Comparison of ENCODE assay signal across 8 cellular contexts in the genomic region with DNA sequence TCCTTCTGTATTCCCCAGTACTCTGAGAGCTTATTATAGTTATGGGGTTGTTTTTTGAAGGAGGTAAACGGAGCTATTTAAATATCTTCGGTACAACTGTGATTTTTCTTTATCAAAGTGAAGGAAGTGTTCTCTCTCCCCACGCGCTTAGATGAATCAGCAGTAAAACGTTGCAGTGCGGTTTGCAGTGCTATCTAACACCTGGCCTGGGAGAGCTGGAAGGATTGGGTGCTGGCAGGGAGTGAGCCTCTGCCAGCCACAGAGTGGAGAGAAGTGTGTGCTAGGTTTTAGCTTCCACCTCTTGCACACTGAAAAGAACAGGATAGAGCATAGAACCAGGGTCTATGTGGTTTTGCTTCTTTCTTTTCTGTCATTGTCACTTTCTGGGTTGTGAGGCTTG.
A peak's percentile ranks its signal among the peaks of the same experiment; 100 is the strongest.
DNase-seq lines count a peak whose midpoint lies in the region; FAIRE-seq and TF ChIP-seq lines count a peak whose summit lies in the region.

No MANE protein-coding gene starts in this region.

- H2BK15ac ChIP-seq in H1 (ENCODE audit: low read length) = no peak overlapping the region

- TF ChIP-seq EP300 in H1 (IDR thresholded peaks at IDR 0.05; ENCODE audit: borderline replicate concordance in 1 of 2, low read depth in 2 of 2, low read length in 2 of 2) (no peak), ovary (IDR thresholded peaks at IDR 0.05) (no peak)

- no peak overlapping the region for H3K27ac ChIP-seq in H1 (ENCODE audit: low read depth, low read length)
- peak overlapping the region in 1 of 2 donors; percentile 73 for H3K27ac ChIP-seq in ovary

- H3K18ac ChIP-seq in H1 (ENCODE audit: extremely low read depth, low read length) = no peak overlapping the region

- no peaks in the 10 kb centered on the region for H3K36me3 ChIP-seq in H7 (replicated peaks; ENCODE audit: control insufficient read depth, insufficient read depth, low read length)
- H3K36me3 ChIP-seq in H1 (ENCODE audit: control insufficient read depth in 2 of 4, insufficient read depth in 4 of 4, low read length in 3 of 4) = no peaks in the 10 kb centered on the region
- no peaks in the 10 kb centered on the region for H3K36me3 ChIP-seq in ovary

- H3K56ac ChIP-seq in H1 (replicated peaks; ENCODE audit: insufficient read length, low read depth, low read length) = no peak overlapping the region

- H2AFZ ChIP-seq in H1 (ENCODE audit: low read length) = no peak overlapping the region

- FAIRE-seq in H1 (lab: Jason Lieb, UNC) = no peak

- CTCF ChIA-PET in H1 (lab: Charles Lee; ENCODE audit: partially characterized antibody) = interaction anchor here (0.9 to 1.0 kb wide), 2 partner anchors 11 to 334 kb away, joined by 3 to 4 read pairs; no protein-coding TSS in a partner anchor

- no peak overlapping the region for H3K9ac ChIP-seq in H1 (replicated peaks in 1 of 4; ENCODE audit: extremely low read depth in 1 of 4, low read depth in 3 of 4, low read length in 3 of 4)

- no peaks in the 10 kb centered on the region for H3K23me2 ChIP-seq in H1 (ENCODE audit: low read depth, low read length)

- no peak overlapping the region for H2BK12ac ChIP-seq in H1 (ENCODE audit: low read depth, low read length)

- H3K4me3 ChIP-seq in H7 (ENCODE audit: insufficient read depth, low read depth, low read length) = no peak overlapping the region
- no peak overlapping the region for H3K4me3 ChIP-seq in H1 (ENCODE audit: extremely low read depth in 1 of 4, insufficient read depth in 2 of 4, low read depth in 3 of 4, low read length in 4 of 4)
- H3K4me3 ChIP-seq in ovary = peak overlapping the region; percentile 32

- intact Hi-C loops in ovary (cut with DNase I) = no loop called here

- TF ChIP-seq CTCF in H1 (IDR thresholded peaks at IDR 0.05; ENCODE audit: control extremely low read depth in 1 of 3, insufficient read depth in 1 of 3, low read depth in 1 of 3, low read length in 3 of 3) = no peak
- no peak for TF ChIP-seq CTCF in ovary (IDR thresholded peaks at IDR 0.05)

- H4K91ac ChIP-seq in H1 (replicated peaks; ENCODE audit: insufficient read length, low read length) = peak overlapping the region; percentile 39

- H3K4ac ChIP-seq in H1 (replicated peaks; ENCODE audit: insufficient read length, low read depth, low read length) = no peak overlapping the region

- no peaks in the 10 kb centered on the region for H3K79me1 ChIP-seq in H1 (ENCODE audit: low read depth, low read length)

- no peaks in the 10 kb centered on the region for H3K9me3 ChIP-seq in H1 (ENCODE audit: insufficient read depth in 2 of 2, low read depth in 1 of 2, low read length in 1 of 2)
- H3K9me3 ChIP-seq in ovary = no peaks in the 10 kb centered on the region

- no peak overlapping the region for H3K14ac ChIP-seq in H1 (ENCODE audit: insufficient read length)

- H4K5ac ChIP-seq in H1 (ENCODE audit: insufficient read length, low read depth, low read length) = no peak overlapping the region

- no peaks in the 10 kb centered on the region for H4K20me1 ChIP-seq in H1 (replicated peaks in 1 of 2; ENCODE audit: control insufficient read depth in 1 of 2, insufficient read depth in 2 of 2, low read length in 2 of 2)

- no peak overlapping the region for H2BK5ac ChIP-seq in H1 (ENCODE audit: low read depth, low read length)

- H4K8ac ChIP-seq in H1 (ENCODE audit: extremely low read depth, insufficient read depth, low read length) = no peak overlapping the region

- H2BK20ac ChIP-seq in H1 (ENCODE audit: low read length) = no peak overlapping the region

- TF ChIP-seq RAD21 in H1 (IDR thresholded peaks at IDR 0.05 in 1 of 2, conservative IDR thresholded peaks at IDR 0.05 in 1 of 2; ENCODE audit: low read depth in 2 of 2, low read length in 2 of 2) = no peak

- no peaks in the 10 kb centered on the region; a peak in 2 of 7 replicates for H3K4me1 ChIP-seq in H1 (replicated peaks in 1 of 4; ENCODE audit: control insufficient read depth in 3 of 4, insufficient read depth in 4 of 4, low read length in 3 of 4)
- peaks cover 4% of the 10 kb centered on the region for H3K4me1 ChIP-seq in ovary (ENCODE audit: insufficient read depth)

- no peak for TF ChIP-seq POLR2A in H1 (IDR thresholded peaks at IDR 0.05; ENCODE audit: control extremely low read depth in 1 of 2, low read depth in 2 of 2, low read length in 2 of 2)
- no peak for TF ChIP-seq POLR2A in ovary (IDR thresholded peaks at IDR 0.05)

- no peak overlapping the region for H3K4me2 ChIP-seq in H1 (ENCODE audit: insufficient read depth in 1 of 2, low read depth in 2 of 2, low read length in 2 of 2)

- no peaks in the 10 kb centered on the region for H3K79me2 ChIP-seq in H1 (ENCODE audit: control insufficient read depth in 1 of 2, insufficient read depth in 2 of 2, low read length in 2 of 2)

- POLR2A ChIA-PET in H1 (lab: Charles Lee; ENCODE audit: partially characterized antibody) = no interaction called here

- no peak overlapping the region for H3K23ac ChIP-seq in H1 (ENCODE audit: insufficient read length)

- H2AK5ac ChIP-seq in H1 (ENCODE audit: low read depth, low read length) = no peak overlapping the region

- H3K27me3 ChIP-seq in H7 (ENCODE audit: control insufficient read depth, insufficient read depth, low read length) (no peaks in the 10 kb centered on the region), H1 (replicated peaks in 1 of 4; ENCODE audit: control insufficient read depth in 3 of 4, extremely low read depth in 1 of 4, insufficient read depth in 3 of 4, low read length in 3 of 4) (no peaks in the 10 kb centered on the region), ovary (no peaks in the 10 kb centered on the region)

- H2BK120ac ChIP-seq in H1 (replicated peaks; ENCODE audit: low read depth, low read length) = no peak overlapping the region

- peak; percentile 74 for DNase-seq in GDM1 (lab: John Stamatoyannopoulos, UW)
- peak; percentile 30 for DNase-seq in H7
- peak; percentile 28 for DNase-seq in NCI-H128 (lab: John Stamatoyannopoulos, UW; ENCODE audit: unreplicated experiment)
- DNase-seq in activated CD4-positive, alpha-beta T cell treated with anti-CD3 and anti-CD28 coated beads for 1 hour = peak; percentile 13
- no peak for DNase-seq in H1 (ENCODE audit: low read depth in 1 of 2, low spot score in 2 of 2)
- DNase-seq in ovary = peak; percentile 26 to 59 (median 35)
- DNase-seq in NAMALWA (ENCODE audit: low spot score) = no peak
- no peak for DNase-seq in NK-92 (lab: John Stamatoyannopoulos, UW; ENCODE audit: unreplicated experiment)

- WGBS in H1 (ENCODE audit: extremely low coverage in 1 of 2, insufficient coverage in 1 of 2, insufficient read length in 1 of 2, insufficient replicate concordance in 2 of 2, low coverage in 1 of 2, low lambda C conversion rate in 2 of 2, missing lambda C conversion rate in 1 of 2), 2 experiments = 60% methylated on average over 6 of the region's 6 CpGs; no CpG with 5 or more reads in 1 of the 2 experiments
- 0 to 9% (median 2%) methylated on average over 6 of the region's 6 CpGs for WGBS in ovary, 3 donors

TF ChIP-seq in H1, 55 proteins besides CTCF, POLR2A, EP300 and RAD21 (continues in another document):
- TF ChIP-seq E2F6 (IDR thresholded peaks at IDR 0.05) (no peak), CEBPB (IDR thresholded peaks at IDR 0.05; ENCODE audit: low read depth, low read length) (no peak), RBBP5 (IDR thresholded peaks at IDR 0.05; ENCODE audit: borderline replicate concordance, low read depth, low read length) (no peak), USF2 (IDR thresholded peaks at IDR 0.05; ENCODE audit: low read length) (no peak), KDM4A (IDR thresholded peaks at IDR 0.05; ENCODE audit: low read depth, low read length, severe bottlenecking) (no peak), CHD1 (IDR thresholded peaks at IDR 0.05; ENCODE audit: low read depth, low read length) (no peak), ASH2L (IDR thresholded peaks at IDR 0.05; ENCODE audit: low read length) (no peak), EZH2 (IDR thresholded peaks at IDR 0.05; ENCODE audit: low read depth, low read length, severe bottlenecking) (no peak), SP1 (IDR thresholded peaks at IDR 0.05; ENCODE audit: low read depth, low read length) (0 out of 2 replicates have a peak, but pooled peaks have one; percentile 73), RNF2 (IDR thresholded peaks at IDR 0.05; ENCODE audit: borderline replicate concordance, low read depth, low read length, missing control alignments, poor library complexity, severe bottlenecking) (no peak), CTBP2 (IDR thresholded peaks at IDR 0.05; ENCODE audit: borderline replicate concordance, insufficient read depth, insufficient read length, low read length) (no peak), CBX8 (IDR thresholded peaks at IDR 0.05; ENCODE audit: borderline replicate concordance, low read depth, low read length) (no peak), BACH1 (IDR thresholded peaks at IDR 0.05; ENCODE audit: low read length) (peak; percentile 82), BCL11A (IDR thresholded peaks at IDR 0.05; ENCODE audit: low read depth in 2 of 2, low read length in 2 of 2) (no peak), MAFK (IDR thresholded peaks at IDR 0.05; ENCODE audit: low read depth, low read length) (peak; percentile 68; the same call in 1 of the 2 replicates)
- TF ChIP-seq, protein P1, sequence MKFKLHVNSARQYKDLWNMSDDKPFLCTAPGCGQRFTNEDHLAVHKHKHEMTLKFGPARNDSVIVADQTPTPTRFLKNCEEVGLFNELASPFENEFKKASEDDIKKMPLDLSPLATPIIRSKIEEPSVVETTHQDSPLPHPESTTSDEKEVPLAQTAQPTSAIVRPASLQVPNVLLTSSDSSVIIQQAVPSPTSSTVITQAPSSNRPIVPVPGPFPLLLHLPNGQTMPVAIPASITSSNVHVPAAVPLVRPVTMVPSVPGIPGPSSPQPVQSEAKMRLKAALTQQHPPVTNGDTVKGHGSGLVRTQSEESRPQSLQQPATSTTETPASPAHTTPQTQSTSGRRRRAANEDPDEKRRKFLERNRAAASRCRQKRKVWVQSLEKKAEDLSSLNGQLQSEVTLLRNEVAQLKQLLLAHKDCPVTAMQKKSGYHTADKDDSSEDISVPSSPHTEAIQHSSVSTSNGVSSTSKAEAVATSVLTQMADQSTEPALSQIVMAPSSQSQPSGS (IDR thresholded peaks at IDR 0.05; ENCODE audit: low read length) = no peak

Comparison
In these comparisons a context has a peak if more than half of its experiments do, and no peak if none do; other contexts are left out.
1. DNase-seq: peak in GDM1 (single experiment), H7 (single experiment), NCI-H128 (single experiment), activated CD4-positive, alpha-beta T cell treated with anti-CD3 and anti-CD28 coated beads for 1 hour (single experiment) and ovary (5 of 5); none in H1 (0 of 2), NAMALWA (single experiment) and NK-92 (single experiment).